10 cellular contexts compared by ENCODE assay signal in the genomic region with DNA sequence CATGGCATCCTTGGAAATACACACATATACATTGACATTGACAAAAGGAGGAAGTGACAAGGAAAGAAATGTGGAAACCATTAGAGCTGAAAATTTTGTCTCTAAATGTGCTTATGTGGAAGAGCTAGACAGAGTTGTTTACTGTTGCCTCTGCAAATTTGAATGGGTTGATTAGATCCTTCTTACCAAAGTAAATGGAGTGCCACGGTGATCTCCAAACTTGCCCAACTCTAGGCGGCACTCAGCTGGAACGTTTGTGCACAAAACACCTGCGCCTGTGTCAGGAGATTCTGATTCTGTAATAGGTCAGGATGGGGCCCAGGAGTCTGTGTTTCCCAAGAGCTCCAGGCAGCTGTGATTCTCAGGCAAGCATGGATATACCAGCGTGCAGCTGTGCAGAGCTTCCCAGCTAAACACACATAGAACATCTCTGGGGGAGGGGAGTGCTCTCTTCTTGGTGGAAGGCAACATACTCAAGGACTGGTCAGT.
A peak's percentile ranks its signal among the peaks of the same experiment; 100 is the strongest.
DNase-seq lines count a peak whose midpoint lies in the region; ATAC-seq and TF ChIP-seq lines count a peak whose summit lies in the region.
"Had no signal": no experiment of that assay in that cellular context is flagged by ENCODE, and none has a peak within 500 bp of the region (broad histone marks: within the 10 kb centered on the region; RNA-seq: fewer than 3 reads in every experiment).

No MANE protein-coding gene starts in this region.

- no peaks in the 10 kb centered on the region for H3F3A ChIP-seq in DOHH2 (ENCODE audit: control insufficient read depth, insufficient read depth)

- H3K27ac Mint-ChIP-seq in CD4-positive, alpha-beta T cell = peak overlapping the region; percentile 95

- H3K9me3 ChIP-seq in CD4-positive, alpha-beta T cell (ENCODE audit: control insufficient read depth, low read length) = no peaks in the 10 kb centered on the region
- H3K9me3 ChIP-seq in DOHH2 (ENCODE audit: control insufficient read depth, insufficient read depth, low read length) (no peaks in the 10 kb centered on the region), mucosa of descending colon (no peaks in the 10 kb centered on the region), psoas muscle (no peaks in the 10 kb centered on the region)

- no peaks in the 10 kb centered on the region for H3K27me3 Mint-ChIP-seq in CD4-positive, alpha-beta T cell

- intact Hi-C loops in CD4-positive, alpha-beta T cell (cut with DNase I, micrococcal nuclease) = loop anchor here in 1 of 2 experiments (1.0 to 2.0 kb wide), 2 partner anchors 10 to 26 kb away; no protein-coding TSS in a partner anchor
- intact Hi-C loops in mucosa of descending colon (cut with DNase I, micrococcal nuclease) = no loop called here
- intact Hi-C loops in psoas muscle (cut with DNase I) = no loop called here

- peaks cover 53% of the 10 kb centered on the region for H3K4me1 Mint-ChIP-seq in CD4-positive, alpha-beta T cell (ENCODE audit: low read depth)

- CTCF ChIA-PET in CD4-positive, alpha-beta T cell (lab: Charles Lee) = interaction anchor here (1.4 kb wide), 1 partner anchor 26 kb away, joined by 3 read pairs; no protein-coding TSS in a partner anchor

- WGBS in psoas muscle, 3 donors = 25 to 40% (median 30%) methylated on average over 5 of the region's 5 CpGs

- no peaks in the 10 kb centered on the region for H3K27me3 ChIP-seq in CD4-positive, alpha-beta T cell (ENCODE audit: control insufficient read depth, insufficient read depth, low read length)
- H3K27me3 ChIP-seq in DOHH2 (ENCODE audit: control insufficient read depth, low read length) = 0 out of 2 replicates have a peak, but pooled peaks cover 2% of the 10 kb centered on the region
- H3K27me3 ChIP-seq in psoas muscle (ENCODE audit: insufficient read depth in 3 of 3, low read length in 2 of 3) = peaks cover 0 to 2% (median 0%) of the 10 kb centered on the region in 3 donors

- peak overlapping the region; percentile 70 for H3K27ac ChIP-seq in CD4-positive, alpha-beta T cell (ENCODE audit: low read depth, low read length)
- no peak overlapping the region for H3K27ac ChIP-seq in DOHH2 (ENCODE audit: low read depth, low read length)
- H3K27ac ChIP-seq in psoas muscle = no peak overlapping the region

- no peaks in the 10 kb centered on the region for H3K9me3 Mint-ChIP-seq in CD4-positive, alpha-beta T cell

- H3K9me2 ChIP-seq in DOHH2 (replicated peaks; ENCODE audit: control insufficient read depth, low read length) = no peaks in the 10 kb centered on the region

- ATAC-seq in CD4-positive, alpha-beta T cell (ENCODE audit: poor library complexity) = peak; percentile 32
- ATAC-seq in mucosa of descending colon (peak; percentile 16), psoas muscle (no peak)

- H4K20me1 ChIP-seq in DOHH2 (ENCODE audit: control insufficient read depth, insufficient read depth, low read depth, low read length) = no peaks in the 10 kb centered on the region

- DNase-seq in CD4-positive, alpha-beta T cell = no peak
- DNase-seq in SHP77 (lab: John Stamatoyannopoulos, UW) = peak; percentile 86 to 93
- no peak for DNase-seq in mucosa of descending colon
- DNase-seq in islet precursor cell = no peak
- DNase-seq in activated CD4-positive, CD25-positive, alpha-beta regulatory T cell (lab: John Stamatoyannopoulos, UW) = no peak
- DNase-seq in psoas muscle = no peak
- DNase-seq in NCI-H128 (lab: John Stamatoyannopoulos, UW; ENCODE audit: unreplicated experiment) = no peak
- DNase-seq: COR-L47, SIG-M5 had no signal

- no peaks in the 10 kb centered on the region for H3K79me2 ChIP-seq in DOHH2 (ENCODE audit: control insufficient read depth, low read length)

- no peaks in the 10 kb centered on the region for H3K36me3 Mint-ChIP-seq in CD4-positive, alpha-beta T cell (ENCODE audit: low read depth)

- H3K36me3 ChIP-seq in DOHH2 (ENCODE audit: control insufficient read depth, low read length) (no peaks in the 10 kb centered on the region), mucosa of descending colon (ENCODE audit: low read depth) (no peaks in the 10 kb centered on the region), psoas muscle (ENCODE audit: insufficient read depth in 1 of 2, low read depth in 1 of 2) (no peaks in the 10 kb centered on the region)

- POLR2A ChIA-PET in CD4-positive, alpha-beta T cell (lab: Charles Lee) = interaction anchor here (0.7 to 1.9 kb wide), 8 partner anchors 10 to 100 kb away, joined by 3 to 8 read pairs (median 4); no protein-coding TSS in a partner anchor

- H3K4me3 ChIP-seq in DOHH2 (ENCODE audit: low read length) (peak overlapping the region; percentile 9), mucosa of descending colon (no peak overlapping the region), psoas muscle (no peak overlapping the region)

- no peak for TF ChIP-seq CTCF in CD4-positive, alpha-beta T cell (IDR thresholded peaks at IDR 0.05)
- TF ChIP-seq CTCF in DOHH2 (IDR thresholded peaks at IDR 0.05; ENCODE audit: low read depth, low read length, poor library complexity, severe bottlenecking) (no peak), mucosa of descending colon (IDR thresholded peaks at IDR 0.05) (no peak), psoas muscle (IDR thresholded peaks at IDR 0.05) (no peak)

- H3K4me1 ChIP-seq in DOHH2 (ENCODE audit: control insufficient read depth, low read length) = peaks cover 24% of the 10 kb centered on the region
- H3K4me1 ChIP-seq in mucosa of descending colon (ENCODE audit: low read depth) = peaks cover 3% of the 10 kb centered on the region
- no peaks in the 10 kb centered on the region for H3K4me1 ChIP-seq in psoas muscle

- H3K4me2 ChIP-seq in DOHH2 (ENCODE audit: low read length) = peak overlapping the region; percentile 51

- peak overlapping the region; percentile 81 for H3K4me3 Mint-ChIP-seq in CD4-positive, alpha-beta T cell

Comparison
In these comparisons a context has a peak if more than half of its experiments do, and no peak if none do; other contexts are left out.
1. ATAC-seq: peak in CD4-positive, alpha-beta T cell (single experiment) and mucosa of descending colon (single experiment); none in psoas muscle (0 of 4).
2. DNase-seq: peak in SHP77 (2 of 2); none in CD4-positive, alpha-beta T cell (0 of 10), mucosa of descending colon (0 of 3), islet precursor cell (single experiment), activated CD4-positive, CD25-positive, alpha-beta regulatory T cell (0 of 4), psoas muscle (0 of 2) and NCI-H128 (single experiment).